In the genomic region with DNA sequence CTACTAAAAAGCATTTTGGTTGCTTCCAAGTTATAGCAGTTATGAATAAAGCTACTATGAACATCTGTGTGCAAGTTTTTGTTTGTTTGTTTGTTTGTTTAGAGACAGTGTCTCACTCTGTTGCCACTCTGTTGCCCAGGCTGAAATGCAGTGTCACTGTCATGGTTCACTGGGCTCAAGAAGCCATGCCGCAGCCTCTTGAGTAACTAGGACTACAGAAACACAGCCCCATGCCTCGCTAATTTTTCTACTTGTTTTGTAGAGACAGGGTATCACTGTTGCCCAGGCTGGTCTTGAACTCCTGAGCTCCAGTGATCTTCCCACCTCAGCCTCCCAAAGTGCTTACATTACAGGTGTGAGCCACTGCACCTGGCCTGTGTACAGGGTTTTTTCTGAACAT, we compare ENCODE assay signal across 13 cellular contexts.
DNase-seq lines count a peak whose midpoint lies in the region; ATAC-seq and TF ChIP-seq lines count a peak whose summit lies in the region.
"Had no signal": no experiment of that assay in that cellular context is flagged by ENCODE, and none has a peak within 500 bp of the region (broad histone marks: within the 10 kb centered on the region; RNA-seq: fewer than 3 reads in every experiment).

No MANE protein-coding gene starts in this region.

- no peak overlapping the region for H3K4me3 ChIP-seq in BLaER1 treated with 17β-estradiol and CSF1 and Interleukin-3, amounts not matched to agents 10 nM and 100 nM
- H3K4me3 ChIP-seq in epithelial cell of proximal tubule (ENCODE audit: low read depth, low read length) (no peak overlapping the region), MG63 (no peak overlapping the region)
- H3K4me3 ChIP-seq: GM23248 had no signal

- H3K27me3 ChIP-seq in BLaER1 treated with 17β-estradiol and CSF1 and Interleukin-3, amounts not matched to agents 10 nM and 100 nM, result no peaks in the 10 kb centered on the region
- H3K27me3 ChIP-seq in MG63, result no peaks in the 10 kb centered on the region

- no peak overlapping the region for H3K9ac ChIP-seq in BLaER1 treated with 17β-estradiol and CSF1 and Interleukin-3, amounts not matched to agents 10 nM and 100 nM
- H3K9ac ChIP-seq: GM23248 had no signal

- peak overlapping the region in 6 of 11 experiments; percentile 10 to 65 (median 52); a peak in 9 of 22 replicates for H3K4me2 ChIP-seq in BLaER1 treated with 17β-estradiol and CSF1 and Interleukin-3, amounts not matched to agents 10 nM and 100 nM

- H3K36me3 ChIP-seq in BLaER1 treated with 17β-estradiol and CSF1 and Interleukin-3, amounts not matched to agents 10 nM and 100 nM, result no peaks in the 10 kb centered on the region
- no peaks in the 10 kb centered on the region for H3K36me3 ChIP-seq in MG63

- ATAC-seq in GM19463 (IDR thresholded peaks at IDR 0.05; ENCODE audit: unreplicated experiment), result no peak
- ATAC-seq: HCT116 had no signal

- H3K9me3 ChIP-seq in BLaER1 treated with 17β-estradiol and CSF1 and Interleukin-3, amounts not matched to agents 10 nM and 100 nM (replicated peaks in 1 of 11), result peaks cover 0 to 19% (median 8%) of the 10 kb centered on the region in 11 experiments; a peak in 10 of 22 replicates
- H3K9me3 ChIP-seq in MG63, result peaks cover 4% of the 10 kb centered on the region; the same call in 1 of the 2 replicates

- TF ChIP-seq CTCF in epithelial cell of proximal tubule (conservative IDR thresholded peaks at IDR 0.05; ENCODE audit: low read depth, low read length), result no peak

- H4K20me1 ChIP-seq in BLaER1 treated with 17β-estradiol and CSF1 and Interleukin-3, amounts not matched to agents 10 nM and 100 nM, result no peaks in the 10 kb centered on the region

- peak; percentile 5 for DNase-seq in DMS79 (lab: John Stamatoyannopoulos, UW)
- no peak for DNase-seq in DMS79 treated with DMSO at 0.1 percent for 48 hours (lab: John Stamatoyannopoulos, UW)
- peak; percentile 13 for DNase-seq in epithelial cell of proximal tubule (ENCODE audit: low read depth)
- DNase-seq in renal cortical epithelial cell (ENCODE audit: low read depth), result peak; percentile 54
- DNase-seq in MG63, result no peak
- DNase-seq: C1 segment of cervical spinal cord; CD4-positive, alpha-beta T cell; GM23248 had no signal

- H3K4me1 ChIP-seq in BLaER1 treated with 17β-estradiol and CSF1 and Interleukin-3, amounts not matched to agents 10 nM and 100 nM, result peaks cover 0 to 13% (median 9%) of the 10 kb centered on the region in 10 experiments; a peak in 16 of 20 replicates

- peak overlapping the region in 7 of 11 experiments; percentile 9 to 47 (median 40); a peak in 9 of 22 replicates for H3K27ac ChIP-seq in BLaER1 treated with 17β-estradiol and CSF1 and Interleukin-3, amounts not matched to agents 10 nM and 100 nM
- H3K27ac ChIP-seq: 22Rv1, GM23248, HL-60 had no signal

Comparison
In these comparisons a context has a peak if more than half of its experiments do, and no peak if none do; other contexts are left out.
1. DNase-seq: peak in DMS79 (single experiment), epithelial cell of proximal tubule (single experiment) and renal cortical epithelial cell (single experiment); none in DMS79 treated with DMSO at 0.1 percent for 48 hours (single experiment) and MG63 (single experiment).